ENCODE assay signal across 10 cellular contexts in genomic region chr1:110237406-110238152, GRCh38. TPM values are rescaled to one million over a fixed set of nuclear protein-coding genes. Genes with fewer than 3 reads are reported as not detected.
DNase-seq lines count a peak whose midpoint lies in the region; ATAC-seq and TF ChIP-seq lines count a peak whose summit lies in the region.
"Had no signal": no experiment of that assay in that cellular context is flagged by ENCODE, and none has a peak within 500 bp of the region (broad histone marks: within the 10 kb centered on the region; RNA-seq: fewer than 3 reads in every experiment).

No MANE protein-coding gene starts in this region.

- ATAC-seq in GM18502 (IDR thresholded peaks at IDR 0.05; ENCODE audit: poor library complexity, unreplicated experiment) = peak; percentile 34
- ATAC-seq in left cardiac atrium = no peak
- ATAC-seq: effector memory CD8-positive, alpha-beta T cell had no signal

- DNase-seq in NCI-H1436 (lab: John Stamatoyannopoulos, UW) (peak; percentile 78), head of caudate nucleus (peak in 37 of 42 donors; percentile 20 to 87 (median 65)), left cardiac atrium (no peak), LoVo (ENCODE audit: low spot score) (no peak), substantia nigra (lab: John Stamatoyannopoulos, UW) (no peak)
- DNase-seq in stimulated activated naive CD4-positive, alpha-beta T cell (lab: John Stamatoyannopoulos, UW) = no peak
- DNase-seq: DMS 273 treated with DMSO at 0.1 percent for 48 hours; effector memory CD8-positive, alpha-beta T cell had no signal

- intact Hi-C loops in head of caudate nucleus (cut with DNase I) (no loop called here), left cardiac atrium (cut with DNase I) (no loop called here)

- peak overlapping the region; percentile 95 for H3K27ac ChIP-seq in C4-2B
- no peak overlapping the region for H3K27ac ChIP-seq in substantia nigra (ENCODE audit: low read depth, low read length, poor library complexity, severe bottlenecking)

- no peak for TF ChIP-seq CTCF in C4-2B (conservative IDR thresholded peaks at IDR 0.05)

RNA-seq across cellular contexts. Expression of gene KCNC4, which starts 27.5 kb away (rescaled TPM):
- total RNA-seq in left cardiac atrium = 1 to 10 TPM; 8.7 to 8.8 TPM

Comparison
In these comparisons a context has a peak if more than half of its experiments do, and no peak if none do; other contexts are left out.
1. DNase-seq: peak in NCI-H1436 (single experiment) and head of caudate nucleus (37 of 42); none in stimulated activated naive CD4-positive, alpha-beta T cell (0 of 6), left cardiac atrium (single experiment), LoVo (single experiment) and substantia nigra (0 of 49).